In genomic region chr18:31791817-31792579, GRCh38 we compare ENCODE assay signal across 14 cellular contexts. TPM values are rescaled to one million over a fixed set of nuclear protein-coding genes. Genes with fewer than 3 reads are reported as not detected.
A peak's percentile ranks its signal among the peaks of the same experiment; 100 is the strongest.
DNase-seq lines count a peak whose midpoint lies in the region; ATAC-seq and TF ChIP-seq lines count a peak whose summit lies in the region.
"Had no signal": no experiment of that assay in that cellular context is flagged by ENCODE, and none has a peak within 500 bp of the region (broad histone marks: within the 10 kb centered on the region; RNA-seq: fewer than 3 reads in every experiment).

No MANE protein-coding gene starts in this region.

- H3K4me3 ChIP-seq in MM.1S (ENCODE audit: low read length) (no peak overlapping the region), upper lobe of left lung (no peak overlapping the region), neural progenitor cell (no peak overlapping the region), gastrocnemius medialis (no peak overlapping the region)
- H3K4me3 ChIP-seq: transverse colon had no signal

- H4K20me1 ChIP-seq in MM.1S (ENCODE audit: insufficient read depth, low read length), result no peaks in the 10 kb centered on the region
- no peaks in the 10 kb centered on the region for H4K20me1 ChIP-seq in neural progenitor cell (ENCODE audit: low read depth)

- H3K4me3 Mint-ChIP-seq in neural progenitor cell, result no peak overlapping the region
- H3K4me3 Mint-ChIP-seq: activated naive CD8-positive, alpha-beta T cell had no signal

- H3K79me2 ChIP-seq in MM.1S (ENCODE audit: low read length) (no peaks in the 10 kb centered on the region), neural progenitor cell (ENCODE audit: low read depth) (no peaks in the 10 kb centered on the region)

- intact Hi-C loops in gastrocnemius medialis (cut with DNase I; ENCODE audit: low total_unique reads), result no loop called here

- H3K9me3 ChIP-seq in MM.1S (replicated peaks; ENCODE audit: insufficient read depth, low read length), result no peaks in the 10 kb centered on the region
- no peaks in the 10 kb centered on the region for H3K9me3 ChIP-seq in upper lobe of left lung
- no peaks in the 10 kb centered on the region for H3K9me3 ChIP-seq in neural progenitor cell (ENCODE audit: low read depth)
- no peaks in the 10 kb centered on the region for H3K9me3 ChIP-seq in gastrocnemius medialis
- H3K9me3 ChIP-seq: SK-N-SH, transverse colon had no signal

- 83 to 86% methylated on average over 6 of the region's 6 CpGs for WGBS in upper lobe of left lung, 2 donors

- TF ChIP-seq EP300 in upper lobe of left lung (IDR thresholded peaks at IDR 0.05), result no peak

- H3K27ac ChIP-seq in MM.1S (ENCODE audit: low read length) (no peak overlapping the region), upper lobe of left lung (no peak overlapping the region), neural progenitor cell (no peak overlapping the region), gastrocnemius medialis (no peak overlapping the region)
- H3K27ac ChIP-seq: transverse colon had no signal

- peaks cover 3% of the 10 kb centered on the region for H3K27me3 Mint-ChIP-seq in neural progenitor cell (ENCODE audit: insufficient read depth, low read depth)
- H3K27me3 Mint-ChIP-seq: activated naive CD8-positive, alpha-beta T cell had no signal

- H2AFZ ChIP-seq in MM.1S (ENCODE audit: low read length), result no peak overlapping the region
- H2AFZ ChIP-seq in neural progenitor cell (replicated peaks), result no peak overlapping the region

- H3K27me3 ChIP-seq in MM.1S (replicated peaks; ENCODE audit: insufficient read depth, low read length), result no peaks in the 10 kb centered on the region
- H3K27me3 ChIP-seq in upper lobe of left lung, result no peaks in the 10 kb centered on the region
- no peaks in the 10 kb centered on the region for H3K27me3 ChIP-seq in neural progenitor cell
- no peaks in the 10 kb centered on the region for H3K27me3 ChIP-seq in gastrocnemius medialis
- H3K27me3 ChIP-seq: transverse colon had no signal

- H3F3A ChIP-seq in MM.1S (ENCODE audit: insufficient read depth, low read length) (no peaks in the 10 kb centered on the region), neural progenitor cell (ENCODE audit: low read depth) (no peaks in the 10 kb centered on the region)

- TF ChIP-seq CTCF in MM.1S (IDR thresholded peaks at IDR 0.05; ENCODE audit: low read length), result no peak
- TF ChIP-seq CTCF in upper lobe of left lung (IDR thresholded peaks at IDR 0.05), result no peak
- no peak for TF ChIP-seq CTCF in neural progenitor cell (IDR thresholded peaks at IDR 0.05)
- no peak for TF ChIP-seq CTCF in gastrocnemius medialis (IDR thresholded peaks at IDR 0.05 in 4 of 5, conservative IDR thresholded peaks at IDR 0.05 in 1 of 5)

- H3K4me1 Mint-ChIP-seq in neural progenitor cell, result peaks cover 7% of the 10 kb centered on the region

- H3K9ac ChIP-seq in MM.1S (ENCODE audit: low read length), result no peak overlapping the region
- no peak overlapping the region for H3K9ac ChIP-seq in neural progenitor cell
- H3K9ac ChIP-seq: SK-N-SH had no signal

- peak; percentile 25 for DNase-seq in MM.1S
- DNase-seq in upper lobe of left lung, result no peak
- no peak for DNase-seq in stimulated activated CD4-positive, alpha-beta T cell treated with anti-CD3 and anti-CD28 coated beads, Interleukin-12 subunit alpha, Interleukin-12 subunit beta, amount 100 ng/mL, for 4 hours
- no peak for DNase-seq in neural progenitor cell (ENCODE audit: low spot score)
- no peak for DNase-seq in gastrocnemius medialis
- DNase-seq: SK-N-SH; stimulated activated CD4-positive, alpha-beta T cell treated with anti-CD3 and anti-CD28 coated beads, Interleukin-15, amount 100 ng/mL, for 24 hours; transverse colon had no signal

- H3K4me1 ChIP-seq in MM.1S (ENCODE audit: low read length), result no peaks in the 10 kb centered on the region
- no peaks in the 10 kb centered on the region for H3K4me1 ChIP-seq in upper lobe of left lung
- H3K4me1 ChIP-seq in neural progenitor cell, result no peaks in the 10 kb centered on the region
- no peaks in the 10 kb centered on the region for H3K4me1 ChIP-seq in gastrocnemius medialis
- H3K4me1 ChIP-seq: transverse colon had no signal

- no peaks in the 10 kb centered on the region for H3K9me3 Mint-ChIP-seq in neural progenitor cell

- H3K36me3 Mint-ChIP-seq in neural progenitor cell, result no peaks in the 10 kb centered on the region
- H3K36me3 Mint-ChIP-seq: activated naive CD8-positive, alpha-beta T cell had no signal

- H3K36me3 ChIP-seq in MM.1S (replicated peaks; ENCODE audit: insufficient read depth, low read length) (no peaks in the 10 kb centered on the region), upper lobe of left lung (no peaks in the 10 kb centered on the region), neural progenitor cell (no peaks in the 10 kb centered on the region), gastrocnemius medialis (no peaks in the 10 kb centered on the region)
- H3K36me3 ChIP-seq: transverse colon had no signal

- in situ Hi-C loops in gastrocnemius medialis (cut with MboI; ENCODE audit: low sequenced_read_pairs in 4 of 4), result no loop called here

- no peak overlapping the region for H3K27ac Mint-ChIP-seq in neural progenitor cell
- H3K27ac Mint-ChIP-seq: activated naive CD8-positive, alpha-beta T cell had no signal

- no peak overlapping the region for H3K4me2 ChIP-seq in MM.1S (ENCODE audit: low read depth, low read length)
- H3K4me2 ChIP-seq in neural progenitor cell, result no peak overlapping the region
- H3K4me2 ChIP-seq: SK-N-SH had no signal

- ATAC-seq in GM19324 (IDR thresholded peaks at IDR 0.05; ENCODE audit: low FRiP score, unreplicated experiment) (peak; percentile 91), HG02870 (IDR thresholded peaks at IDR 0.05; ENCODE audit: unreplicated experiment) (peak; percentile 97), upper lobe of left lung (ENCODE audit: low FRiP score in 2 of 2) (peak; percentile 47 to 73), gastrocnemius medialis (no peak)

- no peaks in the 10 kb centered on the region for H3K9me2 ChIP-seq in MM.1S (replicated peaks; ENCODE audit: insufficient read depth, low read length)
- H3K9me2 ChIP-seq: SK-N-SH had no signal

- TF ChIP-seq POLR2A in upper lobe of left lung (IDR thresholded peaks at IDR 0.05) (no peak), gastrocnemius medialis (IDR thresholded peaks at IDR 0.05) (no peak)

RNA-seq across cellular contexts. Expression of gene SLC25A52, which starts 31.3 kb away (rescaled TPM):
- total RNA-seq in upper lobe of left lung (not detected), neural progenitor cell (ENCODE audit: low replicate concordance) (not detected in 2 replicates), gastrocnemius medialis (not detected)
- total RNA-seq: endothelial cell of umbilical vein, LHCN-M2, mesenteric fat pad had no signal

Comparison
In these comparisons a context has a peak if more than half of its experiments do, and no peak if none do; other contexts are left out.
1. ATAC-seq: peak in GM19324 (single experiment), HG02870 (single experiment) and upper lobe of left lung (2 of 2); none in gastrocnemius medialis (0 of 2).